ENCODE assay signal across 16 cellular contexts in genomic region chr4:116599859-116600258, GRCh38.
DNase-seq lines count a peak whose midpoint lies in the region; ATAC-seq, FAIRE-seq and TF ChIP-seq lines count a peak whose summit lies in the region.
"Had no signal": no experiment of that assay in that cellular context is flagged by ENCODE, and none has a peak within 500 bp of the region (broad histone marks: within the 10 kb centered on the region; RNA-seq: fewer than 3 reads in every experiment).

No MANE protein-coding gene starts in this region.

- no peak overlapping the region for H3K27ac Mint-ChIP-seq in type B pancreatic cell
- H3K27ac Mint-ChIP-seq: activated naive CD4-positive, alpha-beta T cell treated with anti-CD3 and anti-CD28 coated beads, Interleukin-2, amount 10 ng/mL, durations not matched to agents 7 days and 5 days; T-helper 1 cell treated with Interleukin-12 subunit alpha and Interleukin-12 subunit beta and Interleukin-4 antibody, amounts not matched to agents 30 μg/mL and 1 μg/mL, for 36 hours had no signal

- no peaks in the 10 kb centered on the region for H4K20me1 ChIP-seq in HCT116 (ENCODE audit: insufficient read depth)

- POLR2A ChIA-PET in HCT116 (lab: Charles Lee): no interaction called here

- no peaks in the 10 kb centered on the region for H3K9me3 ChIP-seq in right atrium auricular region
- no peaks in the 10 kb centered on the region for H3K9me3 ChIP-seq in HCT116 (ENCODE audit: control insufficient read depth in 1 of 2, insufficient read depth in 1 of 2, low read depth in 1 of 2, low read length in 2 of 2)

- H3K9me3 Mint-ChIP-seq in type B pancreatic cell: no peaks in the 10 kb centered on the region
- H3K9me3 Mint-ChIP-seq: T-helper 1 cell treated with Interleukin-12 subunit alpha and Interleukin-12 subunit beta and Interleukin-4 antibody, amounts not matched to agents 30 μg/mL and 1 μg/mL, for 36 hours had no signal

- DNase-seq in left ventricle myocardium superior (peak; percentile 15), right atrium auricular region (ENCODE audit: low spot score) (no peak), HCT116 (ENCODE audit: low read depth, low spot score) (no peak), cerebellar cortex (ENCODE audit: low spot score) (peak; percentile 4), type B pancreatic cell (ENCODE audit: extremely low spot score, unreplicated experiment) (no peak), H54 (ENCODE audit: insufficient read length, low spot score) (no peak), substantia nigra (lab: John Stamatoyannopoulos, UW) (no peak)
- DNase-seq: activated naive CD4-positive, alpha-beta T cell treated with anti-CD3 and anti-CD28 coated beads, Interleukin-2, amount 10 ng/mL, durations not matched to agents 7 days and 5 days; caudate nucleus; hippocampal formation; IMR-90; mesenchymal stem cell; NCI-H187 had no signal

- H3K27me3 ChIP-seq in right atrium auricular region: no peaks in the 10 kb centered on the region
- H3K27me3 ChIP-seq in HCT116 (ENCODE audit: insufficient read depth, low read length): no peaks in the 10 kb centered on the region

- H3K27me3 Mint-ChIP-seq in type B pancreatic cell: no peaks in the 10 kb centered on the region
- H3K27me3 Mint-ChIP-seq: activated naive CD4-positive, alpha-beta T cell treated with anti-CD3 and anti-CD28 coated beads, Interleukin-2, amount 10 ng/mL, durations not matched to agents 7 days and 5 days had no signal

- H3K9ac ChIP-seq in HCT116 (ENCODE audit: low read length): no peak overlapping the region

- H3K4me1 ChIP-seq in right atrium auricular region (no peaks in the 10 kb centered on the region), HCT116 (ENCODE audit: control insufficient read depth in 1 of 2, insufficient read depth in 2 of 2, low read length in 2 of 2) (peaks cover 0 to 9% of the 10 kb centered on the region in 2 experiments; a peak in 2 of 4 replicates)

- TF ChIP-seq CTCF in right atrium auricular region (IDR thresholded peaks at IDR 0.05) (no peak), HCT116 (IDR thresholded peaks at IDR 0.05 in 2 of 3, conservative IDR thresholded peaks at IDR 0.05 in 1 of 3; ENCODE audit: borderline replicate concordance in 1 of 3, insufficient read depth in 1 of 3, low read depth in 2 of 3, low read length in 2 of 3) (peak in 2 of 3 experiments; percentile 40 to 46; a peak in 4 of 6 replicates), type B pancreatic cell (conservative IDR thresholded peaks at IDR 0.05) (peak; percentile 36)

- CTCF ChIA-PET in HCT116 (lab: Charles Lee): no interaction called here

- FAIRE-seq in H54 (lab: Jason Lieb, UNC): no peak
- FAIRE-seq: G401.6 had no signal

- RAD21 ChIA-PET in HCT116 (lab: Charles Lee; ENCODE audit: low non-redundant PET in 1 of 2, low total read pairs in 2 of 2, uncharacterized antibody in 2 of 2, unreplicated experiment in 2 of 2): no interaction called here

- TF ChIP-seq RAD21 in HCT116 (IDR thresholded peaks at IDR 0.05; ENCODE audit: low read depth): no peak

- no peaks in the 10 kb centered on the region for H3K79me2 ChIP-seq in HCT116 (ENCODE audit: insufficient read depth, low read length)

- TF ChIP-seq POLR2A in HCT116 (IDR thresholded peaks at IDR 0.05; ENCODE audit: borderline replicate concordance, extremely low read depth, insufficient read depth, insufficient read length) (no peak), H54 (IDR thresholded peaks at IDR 0.05; ENCODE audit: low read depth, low read length) (no peak)

- H3K4me3 Mint-ChIP-seq in type B pancreatic cell: no peak overlapping the region
- H3K4me3 Mint-ChIP-seq: activated naive CD4-positive, alpha-beta T cell treated with anti-CD3 and anti-CD28 coated beads, Interleukin-2, amount 10 ng/mL, durations not matched to agents 7 days and 5 days; T-helper 1 cell treated with Interleukin-12 subunit alpha and Interleukin-12 subunit beta and Interleukin-4 antibody, amounts not matched to agents 30 μg/mL and 1 μg/mL, for 36 hours had no signal

- ATAC-seq in left ventricle myocardium superior (no peak), HCT116 (peak; percentile 81), HG02610 (IDR thresholded peaks at IDR 0.05; ENCODE audit: unreplicated experiment) (no peak)

- no TSS peak for BruUV-seq in HCT116 (replicated peaks; lab: Mats Ljungman, UMichigan)

- H3K36me3 ChIP-seq in right atrium auricular region: no peaks in the 10 kb centered on the region
- no peaks in the 10 kb centered on the region for H3K36me3 ChIP-seq in HCT116 (ENCODE audit: control insufficient read depth in 1 of 2, insufficient read depth in 2 of 2, low read length in 2 of 2)

- no peaks in the 10 kb centered on the region for H3K9me2 ChIP-seq in HCT116 (ENCODE audit: insufficient read depth)

- H3K4me1 Mint-ChIP-seq in type B pancreatic cell (ENCODE audit: unreplicated experiment): no peaks in the 10 kb centered on the region
- H3K4me1 Mint-ChIP-seq: activated naive CD4-positive, alpha-beta T cell treated with anti-CD3 and anti-CD28 coated beads, Interleukin-2, amount 10 ng/mL, durations not matched to agents 7 days and 5 days had no signal

- H3K4me2 ChIP-seq in HCT116 (ENCODE audit: low read length): no peak overlapping the region

- H3K36me3 Mint-ChIP-seq in type B pancreatic cell: no peaks in the 10 kb centered on the region
- H3K36me3 Mint-ChIP-seq: activated naive CD4-positive, alpha-beta T cell treated with anti-CD3 and anti-CD28 coated beads, Interleukin-2, amount 10 ng/mL, durations not matched to agents 7 days and 5 days had no signal

- H3K27ac ChIP-seq in right atrium auricular region: no peak overlapping the region
- H3K27ac ChIP-seq in HCT116 (ENCODE audit: low read depth, low read length): no peak overlapping the region
- no peak overlapping the region for H3K27ac ChIP-seq in substantia nigra (ENCODE audit: low read depth, low read length, poor library complexity, severe bottlenecking)

- intact Hi-C loops in left ventricle myocardium superior (cut with micrococcal nuclease): no loop called here
- intact Hi-C loops in HCT116 (cut with micrococcal nuclease): no loop called here

- H3K4me3 ChIP-seq in right atrium auricular region (no peak overlapping the region), HCT116 (replicated peaks in 1 of 2; ENCODE audit: low read depth in 1 of 2, low read length in 2 of 2) (no peak overlapping the region)

- no peak overlapping the region for H2AFZ ChIP-seq in HCT116 (ENCODE audit: low read depth, low read length, poor library complexity, severe bottlenecking)

TF ChIP-seq in HCT116, 20 proteins besides CTCF, POLR2A, EP300 and RAD21 (continues in another document):
- TF ChIP-seq FOSL1 (IDR thresholded peaks at IDR 0.05; ENCODE audit: low read depth) (no peak), SP1 (IDR thresholded peaks at IDR 0.05; ENCODE audit: low read depth) (no peak), ZBTB33 (IDR thresholded peaks at IDR 0.05; ENCODE audit: extremely low read depth, insufficient replicate concordance, low read length) (no peak), EZH2 (IDR thresholded peaks at IDR 0.05) (no peak), TCF7L2 (IDR thresholded peaks at IDR 0.05; ENCODE audit: borderline replicate concordance, extremely low read depth, insufficient read depth, insufficient read length) (no peak), CEBPB (IDR thresholded peaks at IDR 0.05; ENCODE audit: low read depth) (no peak), POLR2AphosphoS5 (IDR thresholded peaks at IDR 0.05; ENCODE audit: low read depth, low read length) (no peak), YY1 (IDR thresholded peaks at IDR 0.05; ENCODE audit: extremely low read depth, insufficient replicate concordance, low read depth, low read length) (no peak), EZH2phosphoT487 (IDR thresholded peaks at IDR 0.05; ENCODE audit: borderline replicate concordance) (no peak), REST (IDR thresholded peaks at IDR 0.05; ENCODE audit: low read depth) (no peak), JUND (IDR thresholded peaks at IDR 0.05) (no peak), ZNF274 (IDR thresholded peaks at IDR 0.05; ENCODE audit: low read depth, low read length) (no peak)

Comparison
In these comparisons a context has a peak if more than half of its experiments do, and no peak if none do; other contexts are left out.
1. DNase-seq: peak in left ventricle myocardium superior (single experiment) and cerebellar cortex (single experiment); none in right atrium auricular region (single experiment), HCT116 (single experiment), type B pancreatic cell (single experiment), H54 (single experiment) and substantia nigra (0 of 49).
2. CTCF ChIP-seq: peak in HCT116 (2 of 3) and type B pancreatic cell (single experiment); none in right atrium auricular region (0 of 2).